In genomic region chr14:96424104-96424989, GRCh38 we compare ENCODE assay signal across 1 cellular context.
TF ChIP-seq lines count a peak whose summit lies in the region.

No MANE protein-coding gene starts in this region.

TF ChIP-seq in HepG2, 621 proteins besides CTCF, POLR2A, EP300 and RAD21 (continued from another document):
- TF ChIP-seq ZFP91 (CRISPR knock-in tag; IDR thresholded peaks at IDR 0.05; ENCODE audit: borderline replicate concordance) (peak; percentile 20; the same call in 1 of the 2 replicates), ATF4 (CRISPR knock-in tag; IDR thresholded peaks at IDR 0.05) (0 out of 4 replicates have a peak, but pooled peaks of 1 of the 2 experiments have one; percentile 13), MXD1 (CRISPR knock-in tag; IDR thresholded peaks at IDR 0.05) (0 out of 2 replicates have a peak, but pooled peaks have one; percentile 45), ZNF749 (CRISPR knock-in tag; IDR thresholded peaks at IDR 0.05; ENCODE audit: borderline replicate concordance) (0 out of 2 replicates have a peak, but pooled peaks have one; percentile 41), ZNF776 (CRISPR knock-in tag; IDR thresholded peaks at IDR 0.05) (no peak), TEAD3 (CRISPR knock-in tag; optimal IDR thresholded peaks at IDR 0.05; ENCODE audit: borderline replicate concordance) (peak; percentile 19), RERE (CRISPR knock-in tag; IDR thresholded peaks at IDR 0.05; ENCODE audit: low read depth) (no peak), RFX3 (CRISPR knock-in tag; IDR thresholded peaks at IDR 0.05) (no peak), TFDP2 (CRISPR knock-in tag; IDR thresholded peaks at IDR 0.05) (no peak), ZNF530 (CRISPR knock-in tag; IDR thresholded peaks at IDR 0.05; ENCODE audit: low read depth) (no peak), HNRNPLL (IDR thresholded peaks at IDR 0.05; ENCODE audit: low read depth, low read length, poor library complexity, severe bottlenecking) (peak; percentile 32), NONO (IDR thresholded peaks at IDR 0.05) (no peak), NONO (CRISPR knock-in tag; conservative IDR thresholded peaks at IDR 0.05) (no peak), HES4 (CRISPR knock-in tag; IDR thresholded peaks at IDR 0.05; ENCODE audit: borderline replicate concordance) (no peak), PPARG (CRISPR knock-in tag; conservative IDR thresholded peaks at IDR 0.05) (no peak), ZNF687 (CRISPR knock-in tag; IDR thresholded peaks at IDR 0.05) (peak; percentile 71), SMC3 (IDR thresholded peaks at IDR 0.05; ENCODE audit: low read length) (peak; percentile 88), GABPB1 (CRISPR knock-in tag; IDR thresholded peaks at IDR 0.05) (peak; percentile 40; the same call in 1 of the 2 replicates), ZNF296 (CRISPR knock-in tag; conservative IDR thresholded peaks at IDR 0.05) (no peak), ZNF446 (CRISPR knock-in tag; IDR thresholded peaks at IDR 0.05) (no peak), CSRNP2 (CRISPR knock-in tag; conservative IDR thresholded peaks at IDR 0.05; ENCODE audit: low read depth) (no peak), ONECUT2 (CRISPR knock-in tag; IDR thresholded peaks at IDR 0.05) (no peak), STAG1 (CRISPR knock-in tag; IDR thresholded peaks at IDR 0.05) (peak; percentile 90), TBX3 (IDR thresholded peaks at IDR 0.05; ENCODE audit: borderline replicate concordance) (no peak), ZFX (CRISPR knock-in tag; IDR thresholded peaks at IDR 0.05; ENCODE audit: low read depth) (peak; percentile 43; the same call in 1 of the 2 replicates), ZNF703 (CRISPR knock-in tag; IDR thresholded peaks at IDR 0.05; ENCODE audit: borderline replicate concordance) (no peak), EEA1 (CRISPR knock-in tag; IDR thresholded peaks at IDR 0.05; ENCODE audit: borderline replicate concordance) (no peak), ZUFSP (CRISPR knock-in tag; IDR thresholded peaks at IDR 0.05; ENCODE audit: borderline replicate concordance) (no peak)
